ENCODE assay signal across 1 cellular context in genomic region chr19:17289489-17289888, GRCh38.
TF ChIP-seq lines count a peak whose summit lies in the region.

No MANE protein-coding gene starts in this region.

TF ChIP-seq in SK-N-SH treated with all-trans-retinoic acid at 6 μM for 48 hours, 23 proteins besides CTCF, POLR2A, EP300 and RAD21 (continued from another document):
- TF ChIP-seq SNAI2 (CRISPR knock-in tag; IDR thresholded peaks at IDR 0.05) (no peak), ZFP3 (CRISPR knock-in tag; IDR thresholded peaks at IDR 0.05) (no peak), ZNF8 (CRISPR knock-in tag; IDR thresholded peaks at IDR 0.05) (no peak), TCF4 (CRISPR knock-in tag; IDR thresholded peaks at IDR 0.05; ENCODE audit: borderline replicate concordance) (no peak), POU6F1 (CRISPR knock-in tag; IDR thresholded peaks at IDR 0.05; ENCODE audit: borderline replicate concordance, low read depth) (no peak), ZFP30 (CRISPR knock-in tag; IDR thresholded peaks at IDR 0.05) (no peak), ESRRG (CRISPR knock-in tag; IDR thresholded peaks at IDR 0.05) (no peak)
